Comparison of ENCODE assay signal across 27 cellular contexts in genomic region chr5:13385066-13385465, GRCh38.
"Had no signal": no experiment of that assay in that cellular context is flagged by ENCODE, and none has a peak within 500 bp of the region (broad histone marks: within the 10 kb centered on the region; RNA-seq: fewer than 3 reads in every experiment).

No MANE protein-coding gene starts in this region.

- H3K27me3 Mint-ChIP-seq: stimulated activated memory B cell treated with anti-CD40 and anti-IgM and Interleukin-4, amounts not matched to agents 10 μg/mL and 1 μg/mL and 100 μg/mL, for 72 hours; stimulated activated naive B cell treated with anti-CD40 and anti-IgM and Interleukin-4, amounts not matched to agents 10 μg/mL and 1 μg/mL and 100 μg/mL, for 72 hours; stimulated activated naive CD8-positive, alpha-beta T cell treated with anti-CD3 and anti-CD28 coated beads, Interleukin-15, amount 100 ng/mL, for 72 hours; stimulated activated naive CD8-positive, alpha-beta T cell treated with anti-CD3 and anti-CD28 coated beads, Interleukin-15, Interleukin-2, amounts not matched to agents 100 ng/mL and 50 ng/mL, for 24 hours; type B pancreatic cell had no signal

- ATAC-seq: stimulated activated effector memory CD8-positive, alpha-beta T cell treated with anti-CD3 and anti-CD28 coated beads, Interleukin-12 subunit alpha, Interleukin-12 subunit beta, amount 100 ng/mL, for 72 hours; stimulated activated memory B cell treated with anti-CD40 and anti-IgM and Interleukin-4, amounts not matched to agents 10 μg/mL and 1 μg/mL and 100 μg/mL, for 72 hours; stimulated activated naive B cell treated with anti-CD40 and anti-IgM and Interleukin-4, amounts not matched to agents 10 μg/mL and 1 μg/mL and 100 μg/mL, for 72 hours; stimulated activated naive CD8-positive, alpha-beta T cell treated with anti-CD3 and anti-CD28 coated beads, Interleukin-15, amount 100 ng/mL, for 72 hours; stimulated activated naive CD8-positive, alpha-beta T cell treated with anti-CD3 and anti-CD28 coated beads, Interleukin-15, Interleukin-2, amounts not matched to agents 100 U/mL and 50 U/mL, for 24 hours; upper lobe of right lung had no signal

- H3K4me1 ChIP-seq: stomach, suprapubic skin, testis, thyroid gland, tibial nerve, transverse colon, upper lobe of left lung, upper lobe of right lung, uterus, vagina had no signal

- H3K9me3 ChIP-seq: suprapubic skin, testis, thoracic aorta, thyroid gland, transverse colon, upper lobe of left lung, upper lobe of right lung, uterus, vagina had no signal

- H3K4me1 Mint-ChIP-seq: stimulated activated effector memory CD8-positive, alpha-beta T cell treated with anti-CD3 and anti-CD28 coated beads, Interleukin-12 subunit alpha, Interleukin-12 subunit beta, amount 100 ng/mL, for 72 hours; stimulated activated memory B cell treated with anti-CD40 and anti-IgM and Interleukin-4, amounts not matched to agents 10 μg/mL and 1 μg/mL and 100 μg/mL, for 72 hours; stimulated activated naive B cell treated with anti-CD40 and anti-IgM and Interleukin-4, amounts not matched to agents 10 μg/mL and 1 μg/mL and 100 μg/mL, for 72 hours; stimulated activated naive CD8-positive, alpha-beta T cell treated with anti-CD3 and anti-CD28 coated beads, Interleukin-15, amount 100 ng/mL, for 72 hours had no signal

- H3K36me3 ChIP-seq: stomach, suprapubic skin, thoracic aorta, thyroid gland, tibial nerve, transverse colon, upper lobe of left lung, upper lobe of right lung, uterus, vagina had no signal

- H3K4me3 Mint-ChIP-seq: stimulated activated effector memory CD8-positive, alpha-beta T cell treated with anti-CD3 and anti-CD28 coated beads, Interleukin-12 subunit alpha, Interleukin-12 subunit beta, amount 100 ng/mL, for 72 hours; stimulated activated memory B cell treated with anti-CD40 and anti-IgM and Interleukin-4, amounts not matched to agents 10 μg/mL and 1 μg/mL and 100 μg/mL, for 72 hours; stimulated activated naive B cell treated with anti-CD40 and anti-IgM and Interleukin-4, amounts not matched to agents 10 μg/mL and 1 μg/mL and 100 μg/mL, for 72 hours; stimulated activated naive CD8-positive, alpha-beta T cell treated with anti-CD3 and anti-CD28 coated beads, Interleukin-15, amount 100 ng/mL, for 72 hours; stimulated activated naive CD8-positive, alpha-beta T cell treated with anti-CD3 and anti-CD28 coated beads, Interleukin-15, Interleukin-2, amounts not matched to agents 100 ng/mL and 50 ng/mL, for 24 hours; type B pancreatic cell had no signal

- H3K27ac Mint-ChIP-seq: stimulated activated effector memory CD8-positive, alpha-beta T cell treated with anti-CD3 and anti-CD28 coated beads, Interleukin-12 subunit alpha, Interleukin-12 subunit beta, amount 100 ng/mL, for 72 hours; stimulated activated memory B cell treated with anti-CD40 and anti-IgM and Interleukin-4, amounts not matched to agents 10 μg/mL and 1 μg/mL and 100 μg/mL, for 72 hours; stimulated activated naive B cell treated with anti-CD40 and anti-IgM and Interleukin-4, amounts not matched to agents 10 μg/mL and 1 μg/mL and 100 μg/mL, for 72 hours; stimulated activated naive CD8-positive, alpha-beta T cell treated with anti-CD3 and anti-CD28 coated beads, Interleukin-15, amount 100 ng/mL, for 72 hours; stimulated activated naive CD8-positive, alpha-beta T cell treated with anti-CD3 and anti-CD28 coated beads, Interleukin-15, Interleukin-2, amounts not matched to agents 100 ng/mL and 50 ng/mL, for 24 hours; type B pancreatic cell had no signal

- H3K4me3 ChIP-seq: stomach, suprapubic skin, testis, thoracic aorta, thyroid gland, tibial nerve, transverse colon, upper lobe of left lung, upper lobe of right lung, uterus, vagina had no signal

- H3K27me3 ChIP-seq: stomach, suprapubic skin, testis, thyroid gland, tibial nerve, transverse colon, upper lobe of left lung, upper lobe of right lung, uterus, vagina had no signal

- H3K9me3 Mint-ChIP-seq: stimulated activated effector memory CD8-positive, alpha-beta T cell treated with anti-CD3 and anti-CD28 coated beads, Interleukin-12 subunit alpha, Interleukin-12 subunit beta, amount 100 ng/mL, for 72 hours had no signal

- DNase-seq: stimulated activated CD4-positive, alpha-beta T cell treated with anti-CD3 and anti-CD28 coated beads, Interleukin-2, amount 100 ng/mL, for 48 hours; stimulated activated CD4-positive, alpha-beta T cell treated with anti-CD3 and anti-CD28 coated beads, Interleukin-4, amount 100 ng/mL, for 1 hour; stimulated activated CD4-positive, alpha-beta T cell treated with anti-CD3 and anti-CD28 coated beads, Interleukin-4, amount 100 ng/mL, for 24 hours; stimulated activated CD4-positive, alpha-beta T cell treated with anti-CD3 and anti-CD28 coated beads, Interleukin-4, amount 100 ng/mL, for 4 hours; stimulated activated CD8-positive, alpha-beta memory T cell treated with anti-CD3 and anti-CD28 coated beads, Interleukin-4, amount 100 ng/mL, for 48 hours; stimulated activated naive B cell treated with anti-CD40 and anti-IgM and Interleukin-4, amounts not matched to agents 10 μg/mL and 1 μg/mL and 100 μg/mL, for 72 hours; stimulated activated naive CD4-positive, alpha-beta T cell; stimulated activated naive CD4-positive, alpha-beta T cell treated with Interleukin-2 at 50 U/mL for 16 hours; stimulated activated naive CD8-positive, alpha-beta T cell treated with anti-CD3 and anti-CD28 coated beads, Interleukin-15, amount 100 ng/mL, for 72 hours; stimulated activated naive CD8-positive, alpha-beta T cell treated with anti-CD3 and anti-CD28 coated beads, Interleukin-15, Interleukin-2, amounts not matched to agents 100 U/mL and 50 U/mL, for 24 hours; stomach; substantia nigra; testis; thyroid gland; transverse colon; trophoblast cell; upper lobe of left lung; upper lobe of right lung; uterus had no signal

- H3K36me3 Mint-ChIP-seq: stimulated activated effector memory CD8-positive, alpha-beta T cell treated with anti-CD3 and anti-CD28 coated beads, Interleukin-12 subunit alpha, Interleukin-12 subunit beta, amount 100 ng/mL, for 72 hours; stimulated activated memory B cell treated with anti-CD40 and anti-IgM and Interleukin-4, amounts not matched to agents 10 μg/mL and 1 μg/mL and 100 μg/mL, for 72 hours; type B pancreatic cell had no signal

- H3K27ac ChIP-seq: stomach, suprapubic skin, testis, thoracic aorta, thyroid gland, tibial nerve, transverse colon, upper lobe of left lung, upper lobe of right lung, uterus, vagina had no signal
